21 cellular contexts compared by ENCODE assay signal in the genomic region with DNA sequence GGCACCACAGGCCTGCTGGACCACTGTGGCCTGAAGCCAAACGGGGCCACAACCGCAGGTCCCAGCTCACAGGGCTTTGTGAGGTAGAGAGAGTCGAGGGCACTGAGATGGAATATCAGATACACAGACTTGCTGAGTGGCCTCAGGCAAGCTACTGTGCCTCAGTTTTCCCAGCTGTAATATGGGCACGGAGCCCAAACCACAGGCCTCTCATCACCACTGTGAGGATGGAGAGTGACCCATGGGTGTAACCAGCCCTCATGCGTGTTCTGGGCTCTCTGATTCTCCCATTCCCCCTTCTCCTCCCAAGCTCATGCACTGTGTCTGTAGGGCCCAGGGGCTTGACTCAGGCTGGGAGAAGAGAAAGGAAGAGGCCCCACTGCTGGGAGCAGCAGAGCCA. TPM values are rescaled to one million over a fixed set of nuclear protein-coding genes. Genes with fewer than 3 reads are reported as not detected.
DNase-seq lines count a peak whose midpoint lies in the region; ATAC-seq, FAIRE-seq and TF ChIP-seq lines count a peak whose summit lies in the region.
"Had no signal": no experiment of that assay in that cellular context is flagged by ENCODE, and none has a peak within 500 bp of the region (broad histone marks: within the 10 kb centered on the region; RNA-seq: fewer than 3 reads in every experiment).

No MANE protein-coding gene starts in this region.

- H3K4me3 ChIP-seq in IMR-90 (ENCODE audit: insufficient read depth, low read depth, low read length), result no peak overlapping the region
- no peak overlapping the region for H3K4me3 ChIP-seq in H1 (ENCODE audit: extremely low read depth in 1 of 4, insufficient read depth in 2 of 4, low read depth in 3 of 4, low read length in 4 of 4)
- H3K4me3 ChIP-seq in upper lobe of right lung, result no peak overlapping the region
- H3K4me3 ChIP-seq: GM23248 had no signal

- no peaks in the 10 kb centered on the region for H3K79me2 ChIP-seq in H1 (ENCODE audit: control insufficient read depth in 1 of 2, insufficient read depth in 2 of 2, low read length in 2 of 2)

- H3K56ac ChIP-seq in IMR-90 (ENCODE audit: extremely low read depth, insufficient read depth, low read length) (no peak overlapping the region; the same call in 1 of the 2 replicates), H1 (replicated peaks; ENCODE audit: insufficient read length, low read depth, low read length) (no peak overlapping the region)

- TF ChIP-seq CTCF in IMR-90 (conservative IDR thresholded peaks at IDR 0.05; ENCODE audit: low read depth, low read length) (no peak), H1 (IDR thresholded peaks at IDR 0.05; ENCODE audit: control extremely low read depth in 1 of 3, insufficient read depth in 1 of 3, low read depth in 1 of 3, low read length in 3 of 3) (no peak), upper lobe of right lung (IDR thresholded peaks at IDR 0.05) (no peak)

- no peaks in the 10 kb centered on the region for H3K36me3 ChIP-seq in IMR-90 (ENCODE audit: control insufficient read depth, insufficient read depth, low read length)
- H3K36me3 ChIP-seq in H1 (ENCODE audit: control insufficient read depth in 2 of 4, insufficient read depth in 4 of 4, low read length in 3 of 4), result no peaks in the 10 kb centered on the region
- no peaks in the 10 kb centered on the region for H3K36me3 ChIP-seq in upper lobe of right lung

- H4K5ac ChIP-seq in IMR-90 (ENCODE audit: low read depth, low read length), result no peak overlapping the region
- H4K5ac ChIP-seq in H1 (ENCODE audit: insufficient read length, low read depth, low read length), result no peak overlapping the region

- no peaks in the 10 kb centered on the region for H3K27me3 ChIP-seq in IMR-90 (ENCODE audit: control insufficient read depth, insufficient read depth, low read length)
- peaks cover 0 to 5% (median under 1%) of the 10 kb centered on the region in 4 experiments; a peak in 2 of 7 replicates for H3K27me3 ChIP-seq in H1 (replicated peaks in 1 of 4; ENCODE audit: control insufficient read depth in 3 of 4, extremely low read depth in 1 of 4, insufficient read depth in 3 of 4, low read length in 3 of 4)
- no peaks in the 10 kb centered on the region for H3K27me3 ChIP-seq in upper lobe of right lung

- no peak for TF ChIP-seq RAD21 in IMR-90 (IDR thresholded peaks at IDR 0.05; ENCODE audit: low read length)
- TF ChIP-seq RAD21 in H1 (IDR thresholded peaks at IDR 0.05 in 1 of 2, conservative IDR thresholded peaks at IDR 0.05 in 1 of 2; ENCODE audit: low read depth in 2 of 2, low read length in 2 of 2), result no peak

- H2AK5ac ChIP-seq in IMR-90 (ENCODE audit: low read depth, low read length) (no peak overlapping the region), H1 (ENCODE audit: low read depth, low read length) (no peak overlapping the region)

- no TSS peak for BruUV-seq in IMR-90 (replicated peaks; lab: Mats Ljungman, UMichigan)

- TF ChIP-seq POLR2A in IMR-90 (IDR thresholded peaks at IDR 0.05; ENCODE audit: low read depth, low read length) (no peak), H1 (IDR thresholded peaks at IDR 0.05; ENCODE audit: control extremely low read depth in 1 of 2, low read depth in 2 of 2, low read length in 2 of 2) (no peak)

- H3K23me2 ChIP-seq in H1 (ENCODE audit: low read depth, low read length), result peaks cover 14% of the 10 kb centered on the region

- CTCF ChIA-PET in IMR-90 (lab: Yijun Ruan, JAX) (no interaction called here), H1 (lab: Charles Lee; ENCODE audit: partially characterized antibody) (interaction anchor here (0.6 to 3.9 kb wide), 3 partner anchors 10 to 35 kb away, joined by 3 to 20 read pairs (median 4); partner anchors contain the start of gene ALDH3B1)

- H3K4ac ChIP-seq in IMR-90 (ENCODE audit: low read depth, low read length), result no peak overlapping the region
- no peak overlapping the region for H3K4ac ChIP-seq in H1 (replicated peaks; ENCODE audit: insufficient read length, low read depth, low read length)

- H3K14ac ChIP-seq in IMR-90 (replicated peaks; ENCODE audit: low read depth, low read length), result no peak overlapping the region
- no peak overlapping the region for H3K14ac ChIP-seq in H1 (ENCODE audit: insufficient read length)

- POLR2A ChIA-PET in IMR-90 (lab: Charles Lee; ENCODE audit: unreplicated experiment), result no interaction called here
- POLR2A ChIA-PET in H1 (lab: Charles Lee; ENCODE audit: partially characterized antibody), result interaction anchor here (0.8 kb wide), 1 partner anchor 11 kb away, joined by 3 read pairs; the partner anchor contains the start of gene ALDH3B1

- H2BK5ac ChIP-seq in IMR-90 (ENCODE audit: low read depth, low read length, poor library complexity, severe bottlenecking) (no peak overlapping the region), H1 (ENCODE audit: low read depth, low read length) (no peak overlapping the region)

- H2BK120ac ChIP-seq in IMR-90 (ENCODE audit: low read depth, low read length), result no peak overlapping the region
- H2BK120ac ChIP-seq in H1 (replicated peaks; ENCODE audit: low read depth, low read length), result no peak overlapping the region

- no peak overlapping the region for H2AFZ ChIP-seq in IMR-90 (replicated peaks; ENCODE audit: low read length, poor library complexity)
- H2AFZ ChIP-seq in H1 (ENCODE audit: low read length), result no peak overlapping the region
- H2AFZ ChIP-seq: GM23248 had no signal

- H3K9me1 ChIP-seq in IMR-90 (ENCODE audit: insufficient read depth, low read length), result peaks cover 5% of the 10 kb centered on the region; the same call in 1 of the 2 replicates

- H3K4me1 ChIP-seq in IMR-90 (ENCODE audit: control insufficient read depth, insufficient read depth, low read length), result peaks cover 5% of the 10 kb centered on the region
- H3K4me1 ChIP-seq in H1 (replicated peaks in 1 of 4; ENCODE audit: control insufficient read depth in 3 of 4, insufficient read depth in 4 of 4, low read length in 3 of 4), result peaks cover 0 to 17% (median 11%) of the 10 kb centered on the region in 4 experiments; a peak in 6 of 7 replicates
- H3K4me1 ChIP-seq in upper lobe of right lung, result peaks cover 6% of the 10 kb centered on the region

- H3K4me2 ChIP-seq in IMR-90 (ENCODE audit: low read depth, low read length), result no peak overlapping the region
- no peak overlapping the region for H3K4me2 ChIP-seq in H1 (ENCODE audit: insufficient read depth in 1 of 2, low read depth in 2 of 2, low read length in 2 of 2)
- H3K4me2 ChIP-seq: KMS-11 had no signal

- H3K79me1 ChIP-seq in IMR-90 (ENCODE audit: low read depth in 1 of 2, low read length in 2 of 2) (peaks cover 0 to 6% of the 10 kb centered on the region in 2 experiments; a peak in 2 of 4 replicates), H1 (ENCODE audit: low read depth, low read length) (no peaks in the 10 kb centered on the region)

- peak overlapping the region; percentile 28 for H2AK9ac ChIP-seq in IMR-90 (replicated peaks; ENCODE audit: low read depth, low read length, poor library complexity)

- no peak for FAIRE-seq in H1 (lab: Jason Lieb, UNC)

- ATAC-seq in IMR-90 (ENCODE audit: low read depth) (no peak), upper lobe of right lung (no peak), GM18502 (IDR thresholded peaks at IDR 0.05; ENCODE audit: poor library complexity, unreplicated experiment) (no peak), GM18861 (IDR thresholded peaks at IDR 0.05; ENCODE audit: unreplicated experiment) (no peak)

- H4K20me1 ChIP-seq in IMR-90 (ENCODE audit: insufficient read depth, low read length), result no peaks in the 10 kb centered on the region
- peaks cover 0 to 2% of the 10 kb centered on the region in 2 experiments for H4K20me1 ChIP-seq in H1 (replicated peaks in 1 of 2; ENCODE audit: control insufficient read depth in 1 of 2, insufficient read depth in 2 of 2, low read length in 2 of 2)

- no peak overlapping the region for H2BK20ac ChIP-seq in IMR-90 (ENCODE audit: low read depth, low read length)
- no peak overlapping the region for H2BK20ac ChIP-seq in H1 (ENCODE audit: low read length)

- intact Hi-C loops in IMR-90 (cut with micrococcal nuclease), result no loop called here
- intact Hi-C loops in upper lobe of right lung (cut with DNase I), result no loop called here

- dilution Hi-C loops in IMR-90 (cut with HindIII; ENCODE audit: low sequenced_read_pairs, unreplicated experiment), result no loop called here

- no peak overlapping the region for H3K23ac ChIP-seq in IMR-90 (ENCODE audit: low read depth, low read length)
- no peak overlapping the region for H3K23ac ChIP-seq in H1 (ENCODE audit: insufficient read length)

- DNase-seq in activated effector memory CD4-positive, alpha-beta T cell treated with anti-CD3 and anti-CD28 coated beads, Interleukin-2, amount 50 U/mL, for 16 hours, result peak; percentile 54
- no peak for DNase-seq in activated effector memory CD4-positive, alpha-beta T cell treated with Interleukin-2 at 50 U/mL for 16 hours
- DNase-seq in IMR-90 (no peak), H1 (ENCODE audit: low read depth in 1 of 2, low spot score in 2 of 2) (no peak), upper lobe of right lung (peak; percentile 41)
- no peak for DNase-seq in activated naive CD4-positive, alpha-beta T cell treated with Interleukin-2 at 50 U/mL for 16 hours
- DNase-seq: 8988T; CD4-positive, alpha-beta memory T cell; GF-D8; GM23248; MV-4-11; NCI-H1694 treated with DMSO at 0.1 percent for 48 hours; NCI-H2107; NCI-H2227 treated with DMSO at 0.1 percent for 48 hours; NCI-H524; NCI-H82; OCI-M1; SHP77 had no signal

- no peak overlapping the region for H2BK15ac ChIP-seq in IMR-90 (ENCODE audit: low read depth, low read length)
- no peak overlapping the region for H2BK15ac ChIP-seq in H1 (ENCODE audit: low read length)

- no peak overlapping the region for H4K91ac ChIP-seq in IMR-90 (ENCODE audit: insufficient read depth, low read depth, low read length)
- H4K91ac ChIP-seq in H1 (replicated peaks; ENCODE audit: insufficient read length, low read length), result no peak overlapping the region

- H3K18ac ChIP-seq in IMR-90 (ENCODE audit: low read depth, low read length), result no peak overlapping the region
- no peak overlapping the region for H3K18ac ChIP-seq in H1 (ENCODE audit: extremely low read depth, low read length)

- in situ Hi-C loops in IMR-90 (cut with MboI; ENCODE audit: low sequenced_read_pairs), result no loop called here

- H4K8ac ChIP-seq in IMR-90 (ENCODE audit: low read depth in 2 of 2, low read length in 2 of 2), result no peak overlapping the region
- H4K8ac ChIP-seq in H1 (ENCODE audit: extremely low read depth, insufficient read depth, low read length), result peak overlapping the region; percentile 12; the same call in 1 of the 2 replicates

- TF ChIP-seq EP300 in H1 (IDR thresholded peaks at IDR 0.05; ENCODE audit: borderline replicate concordance in 1 of 2, low read depth in 2 of 2, low read length in 2 of 2), result no peak

- H3K27ac ChIP-seq in IMR-90 (ENCODE audit: insufficient read depth, low read length), result no peak overlapping the region
- no peak overlapping the region for H3K27ac ChIP-seq in H1 (ENCODE audit: low read depth, low read length)
- no peak overlapping the region for H3K27ac ChIP-seq in upper lobe of right lung
- H3K27ac ChIP-seq: GM23248 had no signal

- H2BK12ac ChIP-seq in H1 (ENCODE audit: low read depth, low read length), result no peak overlapping the region

- no CpG with 5 or more reads among the region's 5 CpGs for WGBS in IMR-90 (ENCODE audit: extremely low coverage in 2 of 2, insufficient read length in 1 of 2), 2 experiments
- WGBS in H1 (ENCODE audit: extremely low coverage in 1 of 2, insufficient coverage in 1 of 2, insufficient read length in 1 of 2, insufficient replicate concordance in 2 of 2, low coverage in 1 of 2, low lambda C conversion rate in 2 of 2, missing lambda C conversion rate in 1 of 2), 2 experiments, result 95% methylated on average over 4 of the region's 5 CpGs; no CpG with 5 or more reads in 1 of the 2 experiments

- H3K9ac ChIP-seq in IMR-90 (ENCODE audit: low read depth, low read length) (no peak overlapping the region), H1 (replicated peaks in 1 of 4; ENCODE audit: extremely low read depth in 1 of 4, low read depth in 3 of 4, low read length in 3 of 4) (no peak overlapping the region)
- H3K9ac ChIP-seq: GM23248, KMS-11 had no signal

- H3K9me3 ChIP-seq in IMR-90 (ENCODE audit: control insufficient read depth, insufficient read depth, low read length) (no peaks in the 10 kb centered on the region), H1 (ENCODE audit: insufficient read depth in 2 of 2, low read depth in 1 of 2, low read length in 1 of 2) (no peaks in the 10 kb centered on the region), upper lobe of right lung (no peaks in the 10 kb centered on the region)

RNA-seq across cellular contexts. Expression of gene UNC93B1, which starts 4.2 kb away (rescaled TPM):
- total RNA-seq in IMR-90 (2012; rRNA removed) (10.6 and 10.9 TPM in 2 replicates), upper lobe of right lung (79.5 TPM)
- polyA plus RNA-seq in IMR-90 (2012; rRNA removed) (18.8 and 19.2 TPM in 2 replicates), H1 (2011; rRNA removed) (34.3 and 40.8 TPM in 2 replicates)
- polyA plus RNA-seq in IMR-90 (2012; cell fraction: cytosol; rRNA removed), result 10.1 and 28.4 TPM in 2 replicates
- 48.5 and 108 TPM in 2 replicates for polyA plus RNA-seq in IMR-90 (2012; cell fraction: nucleus; rRNA removed; ENCODE audit: low replicate concordance)
- total RNA-seq in H1 (2021; fragmentation: NEBNext Ultra II Directional; extraction: Animal tissue kit (Norgen Biotek cat#: 25700)), result 18.9 and 19.2 TPM in 2 replicates
- 24.6 TPM for polyA plus RNA-seq in H1 (2011; cell fraction: cytosol; rRNA removed)
- polyA plus RNA-seq in H1 (2011; cell fraction: nucleus; rRNA removed), result 53.5 TPM
- polyA plus RNA-seq in H1 (2012, experiment 1 of 2), result 8.7 to 20.4 TPM (median 17.7 TPM) in 4 replicates
- polyA plus RNA-seq in H1 (2012, experiment 2 of 2), result 16.4 TPM
- 22.0 TPM for polyA plus RNA-seq in H1 (2013, experiment 1 of 2)
- polyA plus RNA-seq in H1 (2013, experiment 2 of 2), result 22.4 TPM
- 20.6 and 26.5 TPM in 2 replicates for polyA minus RNA-seq in H1 (2011; rRNA and poly(A)+ RNA removed)
- polyA minus RNA-seq in H1 (2011; cell fraction: cytosol; rRNA and poly(A)+ RNA removed), result 14.0 TPM
- 24.7 TPM for polyA minus RNA-seq in H1 (2011; cell fraction: nucleus; rRNA and poly(A)+ RNA removed)

RNA-seq across cellular contexts. Expression of gene ALDH3B1, which starts 10.4 kb away (rescaled TPM):
- total RNA-seq in IMR-90 (2012; rRNA removed) (11.8 and 11.9 TPM in 2 replicates), upper lobe of right lung (95.9 TPM)
- polyA plus RNA-seq in IMR-90 (2012; rRNA removed) (22.8 and 28.5 TPM in 2 replicates), H1 (2011; rRNA removed) (0.47 TPM in 2 replicates)
- 18.0 and 34.9 TPM in 2 replicates for polyA plus RNA-seq in IMR-90 (2012; cell fraction: cytosol; rRNA removed)
- 29.6 and 66.4 TPM in 2 replicates for polyA plus RNA-seq in IMR-90 (2012; cell fraction: nucleus; rRNA removed; ENCODE audit: low replicate concordance)
- 0.27 and 0.32 TPM in 2 replicates for total RNA-seq in H1 (2021; fragmentation: NEBNext Ultra II Directional; extraction: Animal tissue kit (Norgen Biotek cat#: 25700))
- 0.50 TPM for polyA plus RNA-seq in H1 (2011; cell fraction: cytosol; rRNA removed)
- polyA plus RNA-seq in H1 (2011; cell fraction: nucleus; rRNA removed), result 0.53 TPM
- 0.62 to 1.1 TPM (median 0.75 TPM) in 4 replicates for polyA plus RNA-seq in H1 (2012, experiment 1 of 2)
- 0.26 TPM for polyA plus RNA-seq in H1 (2012, experiment 2 of 2)
- 0.18 TPM for polyA plus RNA-seq in H1 (2013, experiment 1 of 2)
- polyA plus RNA-seq in H1 (2013, experiment 2 of 2), result 0.26 TPM
- polyA minus RNA-seq in H1 (2011; rRNA and poly(A)+ RNA removed), result 0.16 and 0.34 TPM in 2 replicates
- 0.88 TPM for polyA minus RNA-seq in H1 (2011; cell fraction: cytosol; rRNA and poly(A)+ RNA removed)
- polyA minus RNA-seq in H1 (2011; cell fraction: nucleus; rRNA and poly(A)+ RNA removed), result 0.50 TPM
- polyA plus RNA-seq: CD4-positive, alpha-beta memory T cell had no signal

RNA-seq across cellular contexts. Expression of gene NDUFS8, which starts 30.8 kb away (rescaled TPM):
- 80.0 and 85.9 TPM in 2 replicates for total RNA-seq in IMR-90 (2012; rRNA removed)
- polyA plus RNA-seq in IMR-90 (2012; rRNA removed), result 131 and 165 TPM in 2 replicates
- polyA plus RNA-seq in IMR-90 (2012; cell fraction: cytosol; rRNA removed), result 305 and 345 TPM in 2 replicates
- 87.1 and 239 TPM in 2 replicates for polyA plus RNA-seq in IMR-90 (2012; cell fraction: nucleus; rRNA removed; ENCODE audit: low replicate concordance)
- total RNA-seq in H1 (2021; fragmentation: NEBNext Ultra II Directional; extraction: Animal tissue kit (Norgen Biotek cat#: 25700)), result 182 and 199 TPM in 2 replicates
- polyA plus RNA-seq in H1 (2011; rRNA removed), result 291 and 406 TPM in 2 replicates
- polyA plus RNA-seq in H1 (2011; cell fraction: cytosol; rRNA removed), result 222 TPM
- polyA plus RNA-seq in H1 (2011; cell fraction: nucleus; rRNA removed), result 253 TPM
- 92.1 to 255 TPM (median 248 TPM) in 4 replicates for polyA plus RNA-seq in H1 (2012, experiment 1 of 2)
- 348 TPM for polyA plus RNA-seq in H1 (2012, experiment 2 of 2)
- 130 TPM for polyA plus RNA-seq in H1 (2013, experiment 1 of 2)
- polyA plus RNA-seq in H1 (2013, experiment 2 of 2), result 128 TPM
- polyA minus RNA-seq in H1 (2011; rRNA and poly(A)+ RNA removed), result 69.8 and 77.8 TPM in 2 replicates
- polyA minus RNA-seq in H1 (2011; cell fraction: cytosol; rRNA and poly(A)+ RNA removed), result 133 TPM
- polyA minus RNA-seq in H1 (2011; cell fraction: nucleus; rRNA and poly(A)+ RNA removed), result 92.8 TPM
- total RNA-seq in upper lobe of right lung, result 118 TPM

RNA-seq across cellular contexts. Expression of gene TCIRG1, which starts 39.1 kb away (rescaled TPM):
- 25.3 and 30.8 TPM in 2 replicates for total RNA-seq in IMR-90 (2012; rRNA removed)
- 117 and 148 TPM in 2 replicates for polyA plus RNA-seq in IMR-90 (2012; rRNA removed)
- 31.2 and 68.1 TPM in 2 replicates for polyA plus RNA-seq in IMR-90 (2012; cell fraction: cytosol; rRNA removed)
- 905 and 2,934 TPM in 2 replicates for polyA plus RNA-seq in IMR-90 (2012; cell fraction: nucleus; rRNA removed; ENCODE audit: low replicate concordance)
- 25.3 and 25.7 TPM in 2 replicates for total RNA-seq in H1 (2021; fragmentation: NEBNext Ultra II Directional; extraction: Animal tissue kit (Norgen Biotek cat#: 25700))
- polyA plus RNA-seq in H1 (2011; rRNA removed), result 39.6 and 50.2 TPM in 2 replicates
- polyA plus RNA-seq in H1 (2011; cell fraction: cytosol; rRNA removed), result 35.8 TPM
- polyA plus RNA-seq in H1 (2011; cell fraction: nucleus; rRNA removed), result 287 TPM
- 12.7 to 29.5 TPM (median 24.4 TPM) in 4 replicates for polyA plus RNA-seq in H1 (2012, experiment 1 of 2)
- polyA plus RNA-seq in H1 (2012, experiment 2 of 2), result 16.1 TPM
- polyA plus RNA-seq in H1 (2013, experiment 1 of 2), result 25.3 TPM
- 21.2 TPM for polyA plus RNA-seq in H1 (2013, experiment 2 of 2)
- polyA minus RNA-seq in H1 (2011; rRNA and poly(A)+ RNA removed), result 10.0 and 11.3 TPM in 2 replicates
- polyA minus RNA-seq in H1 (2011; cell fraction: cytosol; rRNA and poly(A)+ RNA removed), result 15.0 TPM
- 43.9 TPM for polyA minus RNA-seq in H1 (2011; cell fraction: nucleus; rRNA and poly(A)+ RNA removed)
- total RNA-seq in upper lobe of right lung, result 216 TPM

Comparison
In these comparisons a context has a peak if more than half of its experiments do, and no peak if none do; other contexts are left out.
1. DNase-seq: peak in activated effector memory CD4-positive, alpha-beta T cell treated with anti-CD3 and anti-CD28 coated beads, Interleukin-2, amount 50 U/mL, for 16 hours (single experiment) and upper lobe of right lung (single experiment); none in activated effector memory CD4-positive, alpha-beta T cell treated with Interleukin-2 at 50 U/mL for 16 hours (single experiment), IMR-90 (single experiment), H1 (0 of 2) and activated naive CD4-positive, alpha-beta T cell treated with Interleukin-2 at 50 U/mL for 16 hours (single experiment).